ENCODE assay signal across 9 cellular contexts in genomic region chr6:38131527-38131965, GRCh38.
DNase-seq lines count a peak whose midpoint lies in the region; ATAC-seq and TF ChIP-seq lines count a peak whose summit lies in the region.
"Had no signal": no experiment of that assay in that cellular context is flagged by ENCODE, and none has a peak within 500 bp of the region (broad histone marks: within the 10 kb centered on the region; RNA-seq: fewer than 3 reads in every experiment).

No MANE protein-coding gene starts in this region.

- H3K4me3 Mint-ChIP-seq in natural killer cell treated with Interleukin-12 subunit alpha and Interleukin-12 subunit beta and Interleukin-15 and Interleukin-18, amount 100 ng/mL, for 72 hours = peak overlapping the region; percentile 34
- H3K4me3 Mint-ChIP-seq in natural killer cell = no peak overlapping the region
- no peak overlapping the region for H3K4me3 Mint-ChIP-seq in activated T-helper 2 cell treated with anti-CD3 and anti-CD28 coated beads, Interferon-gamma antibody, Interleukin-2, Interleukin-4, amounts not matched to agents 10 μg/mL and 5 μg/mL and 100 μg/mL, durations not matched to agents 14 hours and 24 hours and 36 hours (ENCODE audit: low read depth)

- H3K4me1 Mint-ChIP-seq in natural killer cell treated with Interleukin-12 subunit alpha and Interleukin-12 subunit beta and Interleukin-15 and Interleukin-18, amount 100 ng/mL, for 72 hours (ENCODE audit: low read depth in 2 of 2) = peaks cover 46 to 55% of the 10 kb centered on the region in 2 donors
- peaks cover 68 to 78% of the 10 kb centered on the region in 2 donors for H3K4me1 Mint-ChIP-seq in natural killer cell
- peaks cover 20% of the 10 kb centered on the region for H3K4me1 Mint-ChIP-seq in activated T-helper 2 cell treated with anti-CD3 and anti-CD28 coated beads, Interferon-gamma antibody, Interleukin-2, Interleukin-4, amounts not matched to agents 10 μg/mL and 5 μg/mL and 100 μg/mL, durations not matched to agents 14 hours and 24 hours and 36 hours (ENCODE audit: low read depth)

- H3K4me1 ChIP-seq in right cardiac atrium (ENCODE audit: control insufficient read depth, insufficient read depth, low read length) = peaks cover 6% of the 10 kb centered on the region
- peaks cover 5 to 9% of the 10 kb centered on the region in 2 donors for H3K4me1 ChIP-seq in thoracic aorta (ENCODE audit: control insufficient read depth in 1 of 2, low read depth in 2 of 2)

- no peaks in the 10 kb centered on the region for H3K36me3 Mint-ChIP-seq in natural killer cell treated with Interleukin-12 subunit alpha and Interleukin-12 subunit beta and Interleukin-15 and Interleukin-18, amount 100 ng/mL, for 72 hours
- H3K36me3 Mint-ChIP-seq in natural killer cell = no peaks in the 10 kb centered on the region
- peaks cover 10% of the 10 kb centered on the region for H3K36me3 Mint-ChIP-seq in activated T-helper 2 cell treated with anti-CD3 and anti-CD28 coated beads, Interferon-gamma antibody, Interleukin-2, Interleukin-4, amounts not matched to agents 10 μg/mL and 5 μg/mL and 100 μg/mL, durations not matched to agents 14 hours and 24 hours and 36 hours (ENCODE audit: low read depth)

- H3K27ac Mint-ChIP-seq in natural killer cell treated with Interleukin-12 subunit alpha and Interleukin-12 subunit beta and Interleukin-15 and Interleukin-18, amount 100 ng/mL, for 72 hours = peak overlapping the region; percentile 52 to 66
- H3K27ac Mint-ChIP-seq in natural killer cell = peak overlapping the region in 1 of 2 donors; percentile 8
- peak overlapping the region; percentile 39 for H3K27ac Mint-ChIP-seq in activated T-helper 2 cell treated with anti-CD3 and anti-CD28 coated beads, Interferon-gamma antibody, Interleukin-2, Interleukin-4, amounts not matched to agents 10 μg/mL and 5 μg/mL and 100 μg/mL, durations not matched to agents 14 hours and 24 hours and 36 hours

- H3K36me3 ChIP-seq in thoracic aorta = no peaks in the 10 kb centered on the region

- H3K27me3 Mint-ChIP-seq in natural killer cell treated with Interleukin-12 subunit alpha and Interleukin-12 subunit beta and Interleukin-15 and Interleukin-18, amount 100 ng/mL, for 72 hours = no peaks in the 10 kb centered on the region
- no peaks in the 10 kb centered on the region for H3K27me3 Mint-ChIP-seq in natural killer cell (ENCODE audit: low read depth in 2 of 2)
- no peaks in the 10 kb centered on the region for H3K27me3 Mint-ChIP-seq in activated T-helper 2 cell treated with anti-CD3 and anti-CD28 coated beads, Interferon-gamma antibody, Interleukin-2, Interleukin-4, amounts not matched to agents 10 μg/mL and 5 μg/mL and 100 μg/mL, durations not matched to agents 14 hours and 24 hours and 36 hours (ENCODE audit: low read depth)

- H3K9me3 Mint-ChIP-seq in natural killer cell treated with Interleukin-12 subunit alpha and Interleukin-12 subunit beta and Interleukin-15 and Interleukin-18, amount 100 ng/mL, for 72 hours = no peaks in the 10 kb centered on the region
- H3K9me3 Mint-ChIP-seq in natural killer cell = no peaks in the 10 kb centered on the region
- H3K9me3 Mint-ChIP-seq in activated T-helper 2 cell treated with anti-CD3 and anti-CD28 coated beads, Interferon-gamma antibody, Interleukin-2, Interleukin-4, amounts not matched to agents 10 μg/mL and 5 μg/mL and 100 μg/mL, durations not matched to agents 14 hours and 24 hours and 36 hours = peaks cover 6% of the 10 kb centered on the region

- peak; percentile 74 to 85 for ATAC-seq in natural killer cell treated with Interleukin-12 subunit alpha and Interleukin-12 subunit beta and Interleukin-15 and Interleukin-18, amount 100 ng/mL, for 72 hours
- ATAC-seq in natural killer cell (no peak), right cardiac atrium (peak; percentile 69 to 74), thoracic aorta (ENCODE audit: insufficient number of reproducible peaks, low FRiP score, low read depth) (peak; percentile 28), GM18858 (IDR thresholded peaks at IDR 0.05; ENCODE audit: unreplicated experiment) (no peak), HG03354 (IDR thresholded peaks at IDR 0.05; ENCODE audit: poor library complexity, severe bottlenecking, unreplicated experiment) (no peak)

- H3K27me3 ChIP-seq in right cardiac atrium (ENCODE audit: control insufficient read depth, insufficient read depth) = no peaks in the 10 kb centered on the region
- H3K27me3 ChIP-seq in thoracic aorta (replicated peaks; ENCODE audit: insufficient read depth) = no peaks in the 10 kb centered on the region

- intact Hi-C loops in natural killer cell (cut with micrococcal nuclease) (no loop called here), right cardiac atrium (cut with DNase I) (no loop called here)
- intact Hi-C loops in activated T-helper 2 cell treated with anti-CD3 and anti-CD28 coated beads, Interferon-gamma antibody, Interleukin-2, Interleukin-4, amounts not matched to agents 10 μg/mL and 5 μg/mL and 100 μg/mL, durations not matched to agents 14 hours and 24 hours and 36 hours (cut with micrococcal nuclease) = no loop called here

- H3K9me3 ChIP-seq in right cardiac atrium (ENCODE audit: control insufficient read depth, low read length) (no peaks in the 10 kb centered on the region), thoracic aorta (no peaks in the 10 kb centered on the region)

- H3K4me3 ChIP-seq in right cardiac atrium (ENCODE audit: low read length) = no peak overlapping the region
- H3K4me3 ChIP-seq in thoracic aorta = no peak overlapping the region

- no peak for TF ChIP-seq CTCF in natural killer cell (IDR thresholded peaks at IDR 0.05)
- TF ChIP-seq CTCF in thoracic aorta (IDR thresholded peaks at IDR 0.05) = no peak

- H3K27ac ChIP-seq in right cardiac atrium (ENCODE audit: low read length) (no peak overlapping the region), thoracic aorta (no peak overlapping the region)

- no peak for DNase-seq in natural killer cell treated with Interleukin-12 subunit alpha and Interleukin-12 subunit beta and Interleukin-15 and Interleukin-18, amount 100 ng/mL, for 72 hours (ENCODE audit: low spot score)
- no peak for DNase-seq in natural killer cell
- DNase-seq in activated T-helper 2 cell treated with anti-CD3 and anti-CD28 coated beads, Interferon-gamma antibody, Interleukin-2, Interleukin-4, amounts not matched to agents 10 μg/mL and 5 μg/mL and 100 μg/mL, durations not matched to agents 14 hours and 24 hours and 36 hours (ENCODE audit: low spot score) = no peak
- DNase-seq in right cardiac atrium = peak in 1 of 3 donors; percentile 16
- DNase-seq in thoracic aorta (ENCODE audit: low spot score) = no peak
- no peak for DNase-seq in NCI-H1436 treated with DMSO at 0.1 percent for 48 hours (lab: John Stamatoyannopoulos, UW)
- DNase-seq: mesendoderm had no signal

Comparison
In these comparisons a context has a peak if more than half of its experiments do, and no peak if none do; other contexts are left out.
1. ATAC-seq: peak in natural killer cell treated with Interleukin-12 subunit alpha and Interleukin-12 subunit beta and Interleukin-15 and Interleukin-18, amount 100 ng/mL, for 72 hours (2 of 2), right cardiac atrium (2 of 2) and thoracic aorta (single experiment); none in natural killer cell (0 of 3), GM18858 (single experiment) and HG03354 (single experiment).